ENCODE assay signal across 27 cellular contexts in genomic region chr14:99062772-99063418, GRCh38.
"Had no signal": no experiment of that assay in that cellular context is flagged by ENCODE, and none has a peak within 500 bp of the region (broad histone marks: within the 10 kb centered on the region; RNA-seq: fewer than 3 reads in every experiment).

No MANE protein-coding gene starts in this region.

- H3K4me3 Mint-ChIP-seq: activated CD4-positive, alpha-beta memory T cell treated with anti-CD3 and anti-CD28 coated beads for 36 hours; activated CD4-positive, alpha-beta T cell treated with anti-CD3 and anti-CD28 coated beads for 36 hours; activated CD4-positive, alpha-beta T cell treated with anti-CD3 and anti-CD28 coated beads, Interleukin-2, amount 10 ng/mL, durations not matched to agents 24 days and 14 days; activated CD8-positive, alpha-beta T cell treated with anti-CD3 and anti-CD28 coated beads, Interleukin-2, amount 10 ng/mL, durations not matched to agents 7 days and 5 days; activated naive CD4-positive, alpha-beta T cell treated with anti-CD3 and anti-CD28 coated beads, Interleukin-2, amount 10 ng/mL, durations not matched to agents 7 days and 5 days; activated naive CD8-positive, alpha-beta T cell treated with anti-CD3 and anti-CD28 coated beads, Interleukin-2, amount 10 ng/mL, durations not matched to agents 7 days and 5 days; activated T-cell treated with anti-CD3 and anti-CD28 coated beads, Interleukin-2, amount 50 U/mL, for 24 hours; activated T-cell treated with anti-CD3 and anti-CD28 coated beads, Interleukin-2, amount 50 U/mL, for 72 hours; central memory CD8-positive, alpha-beta T cell; effector memory CD8-positive, alpha-beta T cell had no signal

- H3K27me3 Mint-ChIP-seq: activated CD4-positive, alpha-beta memory T cell treated with anti-CD3 and anti-CD28 coated beads for 36 hours; activated CD4-positive, alpha-beta T cell treated with anti-CD3 and anti-CD28 coated beads for 36 hours; activated T-cell treated with anti-CD3 and anti-CD28 coated beads, Interleukin-2, amount 50 U/mL, for 24 hours; central memory CD8-positive, alpha-beta T cell; effector memory CD8-positive, alpha-beta T cell had no signal

- H3K36me3 ChIP-seq: brain microvascular endothelial cell, esophagus muscularis mucosa, gastrocnemius medialis, heart right ventricle had no signal

- H3K9me3 ChIP-seq: esophagus muscularis mucosa, gastrocnemius medialis, heart right ventricle had no signal

- H3K27ac ChIP-seq: brain microvascular endothelial cell, esophagus muscularis mucosa, gastrocnemius medialis, heart right ventricle had no signal

- H3K9me3 Mint-ChIP-seq: activated CD4-positive, alpha-beta memory T cell treated with anti-CD3 and anti-CD28 coated beads for 36 hours; activated naive CD4-positive, alpha-beta T cell treated with anti-CD3 and anti-CD28 coated beads, Interleukin-2, amount 10 ng/mL, durations not matched to agents 7 days and 5 days; activated naive CD4-positive, alpha-beta T cell treated with anti-CD3 and anti-CD28 coated beads, Interleukin-2, amount 50 U/mL, for 72 hours; activated naive CD8-positive, alpha-beta T cell treated with anti-CD3 and anti-CD28 coated beads, Interleukin-2, amount 10 ng/mL, durations not matched to agents 7 days and 5 days; activated T-cell treated with anti-CD3 and anti-CD28 coated beads, Interleukin-2, amount 50 U/mL, for 24 hours; activated T-cell treated with anti-CD3 and anti-CD28 coated beads, Interleukin-2, amount 50 U/mL, for 72 hours; central memory CD8-positive, alpha-beta T cell; effector memory CD8-positive, alpha-beta T cell had no signal

- H3K4me1 Mint-ChIP-seq: activated CD4-positive, alpha-beta T cell treated with anti-CD3 and anti-CD28 coated beads, Interleukin-2, amount 10 ng/mL, durations not matched to agents 24 days and 14 days; activated naive CD4-positive, alpha-beta T cell treated with anti-CD3 and anti-CD28 coated beads, Interleukin-2, amount 10 ng/mL, durations not matched to agents 7 days and 5 days had no signal

- H3K4me3 ChIP-seq: esophagus muscularis mucosa, gastrocnemius medialis, heart right ventricle had no signal

- H3K4me1 ChIP-seq: esophagus muscularis mucosa, gastrocnemius medialis, heart right ventricle had no signal

- DNase-seq: activated CD4-positive, alpha-beta memory T cell treated with anti-CD3 and anti-CD28 coated beads for 36 hours; activated CD4-positive, alpha-beta T cell treated with anti-CD3 and anti-CD28 coated beads for 36 hours; activated CD4-positive, alpha-beta T cell treated with anti-CD3 and anti-CD28 coated beads, Interleukin-2, amount 10 ng/mL, durations not matched to agents 24 days and 14 days; activated CD4-positive, CD25-positive, alpha-beta regulatory T cell; activated CD4-positive, CD25-positive, alpha-beta regulatory T cell treated with anti-CD3 and anti-CD28 coated beads, Interleukin-2, amount 50 U/mL, for 72 hours; activated CD8-positive, alpha-beta T cell treated with anti-CD3 and anti-CD28 coated beads, Interleukin-2, amount 10 ng/mL, durations not matched to agents 7 days and 5 days; activated gamma-delta T cell; activated naive CD4-positive, alpha-beta T cell; activated naive CD4-positive, alpha-beta T cell treated with anti-CD3 and anti-CD28 coated beads, Interleukin-2, amount 10 ng/mL, durations not matched to agents 7 days and 5 days; activated naive CD8-positive, alpha-beta T cell treated with anti-CD3 and anti-CD28 coated beads, Interleukin-2, amount 10 ng/mL, durations not matched to agents 7 days and 5 days; activated T-cell treated with anti-CD3 and anti-CD28 coated beads for 4 hours; activated T-cell treated with anti-CD3 and anti-CD28 coated beads, Interleukin-2, amount 50 U/mL, for 24 hours; activated T-cell treated with anti-CD3 and anti-CD28 coated beads, Interleukin-2, amount 50 U/mL, for 72 hours; brain microvascular endothelial cell; cortex of kidney; dermis blood vessel endothelial cell; effector CD4-positive, alpha-beta T cell; effector memory CD8-positive, alpha-beta T cell; erythroblast; foreskin keratinocyte; gastrocnemius medialis; glutamatergic neuron; heart right ventricle; T-helper 2 cell had no signal

- ATAC-seq: activated CD4-positive, alpha-beta T cell treated with anti-CD3 and anti-CD28 coated beads for 36 hours; activated CD8-positive, alpha-beta T cell treated with anti-CD3 and anti-CD28 coated beads, Interleukin-2, amount 10 ng/mL, durations not matched to agents 7 days and 5 days; activated naive CD4-positive, alpha-beta T cell treated with anti-CD3 and anti-CD28 coated beads, Interleukin-2, amount 50 U/mL, for 72 hours; activated T-cell treated with anti-CD3 and anti-CD28 coated beads, Interleukin-2, amount 50 U/mL, for 72 hours; effector memory CD8-positive, alpha-beta T cell; foreskin keratinocyte; gastrocnemius medialis; heart right ventricle had no signal

- H3K36me3 Mint-ChIP-seq: activated CD4-positive, alpha-beta memory T cell treated with anti-CD3 and anti-CD28 coated beads for 36 hours; activated naive CD4-positive, alpha-beta T cell treated with anti-CD3 and anti-CD28 coated beads, Interleukin-2, amount 10 ng/mL, durations not matched to agents 7 days and 5 days; activated naive CD4-positive, alpha-beta T cell treated with anti-CD3 and anti-CD28 coated beads, Interleukin-2, amount 50 U/mL, for 72 hours; activated naive CD8-positive, alpha-beta T cell treated with anti-CD3 and anti-CD28 coated beads, Interleukin-2, amount 10 ng/mL, durations not matched to agents 7 days and 5 days had no signal

- H3K27me3 ChIP-seq: brain microvascular endothelial cell, foreskin keratinocyte, gastrocnemius medialis had no signal

- H3K27ac Mint-ChIP-seq: activated CD4-positive, alpha-beta memory T cell treated with anti-CD3 and anti-CD28 coated beads for 36 hours; activated CD4-positive, alpha-beta T cell treated with anti-CD3 and anti-CD28 coated beads for 36 hours; activated CD4-positive, alpha-beta T cell treated with anti-CD3 and anti-CD28 coated beads, Interleukin-2, amount 10 ng/mL, durations not matched to agents 24 days and 14 days; activated CD8-positive, alpha-beta T cell treated with anti-CD3 and anti-CD28 coated beads, Interleukin-2, amount 10 ng/mL, durations not matched to agents 7 days and 5 days; activated naive CD4-positive, alpha-beta T cell treated with anti-CD3 and anti-CD28 coated beads, Interleukin-2, amount 10 ng/mL, durations not matched to agents 7 days and 5 days; activated naive CD4-positive, alpha-beta T cell treated with anti-CD3 and anti-CD28 coated beads, Interleukin-2, amount 50 U/mL, for 72 hours; activated naive CD8-positive, alpha-beta T cell treated with anti-CD3 and anti-CD28 coated beads, Interleukin-2, amount 10 ng/mL, durations not matched to agents 7 days and 5 days; activated T-cell treated with anti-CD3 and anti-CD28 coated beads, Interleukin-2, amount 50 U/mL, for 24 hours; activated T-cell treated with anti-CD3 and anti-CD28 coated beads, Interleukin-2, amount 50 U/mL, for 72 hours; effector memory CD8-positive, alpha-beta T cell had no signal
